In genomic region chr15:96047255-96047931, GRCh38 we compare ENCODE assay signal across 12 cellular contexts.
A peak's percentile ranks its signal among the peaks of the same experiment; 100 is the strongest.
DNase-seq lines count a peak whose midpoint lies in the region; ATAC-seq and TF ChIP-seq lines count a peak whose summit lies in the region.
"Had no signal": no experiment of that assay in that cellular context is flagged by ENCODE, and none has a peak within 500 bp of the region (broad histone marks: within the 10 kb centered on the region; RNA-seq: fewer than 3 reads in every experiment).

No MANE protein-coding gene starts in this region.

- peak overlapping the region; percentile 37 for H4K8ac ChIP-seq in trophoblast cell (ENCODE audit: low read depth, low read length)

- DNase-seq in CD1c-positive myeloid dendritic cell (ENCODE audit: extremely low spot score) (peak; percentile 17), RWPE2 (ENCODE audit: low spot score) (no peak), fibroblast of the conjunctiva (ENCODE audit: low read depth) (peak; percentile 52), trophoblast cell (peak; percentile 64 to 86), COR-L47 (lab: John Stamatoyannopoulos, UW) (no peak)
- DNase-seq in activated CD8-positive, alpha-beta T cell treated with anti-CD3 and anti-CD28 coated beads, Interleukin-2, amount 10 ng/mL, durations not matched to agents 7 days and 5 days = no peak
- DNase-seq: esophagus squamous epithelium, naive B cell, NCI-H526 treated with DMSO at 0.1 percent for 48 hours, T-helper 9 cell had no signal

- no peak overlapping the region for H2BK120ac ChIP-seq in trophoblast cell (ENCODE audit: insufficient read depth, low read length, poor library complexity)

- H3K27ac ChIP-seq in RWPE2 (ENCODE audit: poor library complexity, severe bottlenecking) (no peak overlapping the region), trophoblast cell (ENCODE audit: low read depth, low read length) (no peak overlapping the region)

- no peaks in the 10 kb centered on the region for H3K9me3 Mint-ChIP-seq in activated CD8-positive, alpha-beta T cell treated with anti-CD3 and anti-CD28 coated beads, Interleukin-2, amount 10 ng/mL, durations not matched to agents 7 days and 5 days (ENCODE audit: insufficient read depth)

- H3K4me2 ChIP-seq in trophoblast cell (ENCODE audit: low read length) = no peak overlapping the region

- peaks cover 16% of the 10 kb centered on the region for H3K79me1 ChIP-seq in trophoblast cell (ENCODE audit: low read length)

- no peak overlapping the region for H4K12ac ChIP-seq in trophoblast cell (ENCODE audit: low read depth, low read length)

- H2AK5ac ChIP-seq in trophoblast cell (ENCODE audit: low read length) = no peak overlapping the region

- WGBS in trophoblast cell (ENCODE audit: extremely low coverage, insufficient coverage, insufficient read length) = no CpG with 5 or more reads among the region's 14 CpGs

- H3K4me1 Mint-ChIP-seq in activated CD8-positive, alpha-beta T cell treated with anti-CD3 and anti-CD28 coated beads, Interleukin-2, amount 10 ng/mL, durations not matched to agents 7 days and 5 days (ENCODE audit: low read depth) = no peaks in the 10 kb centered on the region

- no peaks in the 10 kb centered on the region for H3K79me2 ChIP-seq in trophoblast cell (ENCODE audit: control insufficient read depth, insufficient read depth, low read length, poor library complexity)

- H2AFZ ChIP-seq in trophoblast cell (ENCODE audit: insufficient read depth, low read length, poor library complexity) = no peak overlapping the region

- H3K23ac ChIP-seq in trophoblast cell (ENCODE audit: low read length) = no peak overlapping the region

- H3K27me3 Mint-ChIP-seq in activated CD8-positive, alpha-beta T cell treated with anti-CD3 and anti-CD28 coated beads, Interleukin-2, amount 10 ng/mL, durations not matched to agents 7 days and 5 days (ENCODE audit: low read depth) = peaks cover 40% of the 10 kb centered on the region

- ATAC-seq in RWPE2 (ENCODE audit: low read depth) = peak; percentile 17; the same call in 1 of the 3 replicates
- ATAC-seq in activated CD8-positive, alpha-beta T cell treated with anti-CD3 and anti-CD28 coated beads, Interleukin-2, amount 10 ng/mL, durations not matched to agents 7 days and 5 days = no peak
- ATAC-seq in GM19324 (IDR thresholded peaks at IDR 0.05; ENCODE audit: low FRiP score, unreplicated experiment) = no peak
- ATAC-seq in HG02885 (IDR thresholded peaks at IDR 0.05; ENCODE audit: poor library complexity, unreplicated experiment) = no peak

- no peaks in the 10 kb centered on the region for H3K4me1 ChIP-seq in RWPE2 (ENCODE audit: insufficient read depth, poor library complexity, severe bottlenecking)
- peaks cover 8 to 14% of the 10 kb centered on the region in 2 experiments for H3K4me1 ChIP-seq in trophoblast cell (ENCODE audit: control insufficient read depth in 1 of 2, insufficient read depth in 2 of 2, low read length in 2 of 2)

- H3K4me3 ChIP-seq in RWPE2 (ENCODE audit: severe bottlenecking) = no peak overlapping the region
- no peak overlapping the region for H3K4me3 ChIP-seq in trophoblast cell (ENCODE audit: low read depth, low read length)
- H3K4me3 ChIP-seq: esophagus squamous epithelium had no signal

- H3K4me3 Mint-ChIP-seq in activated CD8-positive, alpha-beta T cell treated with anti-CD3 and anti-CD28 coated beads, Interleukin-2, amount 10 ng/mL, durations not matched to agents 7 days and 5 days = no peak overlapping the region
- H3K4me3 Mint-ChIP-seq: naive B cell had no signal

- H3K36me3 ChIP-seq in RWPE2 (ENCODE audit: low read depth) = no peaks in the 10 kb centered on the region
- H3K36me3 ChIP-seq in trophoblast cell (ENCODE audit: control insufficient read depth in 1 of 2, insufficient read depth in 2 of 2, low read length in 2 of 2) = no peaks in the 10 kb centered on the region
- H3K36me3 ChIP-seq: esophagus squamous epithelium had no signal

- H3K14ac ChIP-seq in trophoblast cell (ENCODE audit: low read length) = no peak overlapping the region

- H4K91ac ChIP-seq in trophoblast cell (ENCODE audit: low read depth, low read length) = no peak overlapping the region

- no peak overlapping the region for H3K18ac ChIP-seq in trophoblast cell (ENCODE audit: low read length)

- no peaks in the 10 kb centered on the region for H3K36me3 Mint-ChIP-seq in activated CD8-positive, alpha-beta T cell treated with anti-CD3 and anti-CD28 coated beads, Interleukin-2, amount 10 ng/mL, durations not matched to agents 7 days and 5 days (ENCODE audit: low read depth)
- H3K36me3 Mint-ChIP-seq: naive B cell had no signal

- no peaks in the 10 kb centered on the region for H3K9me3 ChIP-seq in RWPE2 (ENCODE audit: severe bottlenecking)
- H3K9me3 ChIP-seq in trophoblast cell (ENCODE audit: insufficient read depth, low read depth, low read length) = no peaks in the 10 kb centered on the region
- H3K9me3 ChIP-seq: esophagus squamous epithelium had no signal

- H2BK12ac ChIP-seq in trophoblast cell (ENCODE audit: low read length) = peak overlapping the region; percentile 76

- POLR2A ChIA-PET in activated CD8-positive, alpha-beta T cell treated with anti-CD3 and anti-CD28 coated beads, Interleukin-2, amount 10 ng/mL, durations not matched to agents 7 days and 5 days (lab: Charles Lee) = no interaction called here

- H3K9ac ChIP-seq in trophoblast cell (ENCODE audit: low read length) = no peak overlapping the region

- TF ChIP-seq CTCF in RWPE2 (IDR thresholded peaks at IDR 0.05; ENCODE audit: poor library complexity, severe bottlenecking) = no peak

- H3K4ac ChIP-seq in trophoblast cell (ENCODE audit: low read depth, low read length) = no peak overlapping the region

- H3K27me3 ChIP-seq in RWPE2 (ENCODE audit: insufficient read depth, poor library complexity, severe bottlenecking) = no peaks in the 10 kb centered on the region
- no peaks in the 10 kb centered on the region for H3K27me3 ChIP-seq in trophoblast cell (ENCODE audit: insufficient read depth, low read length)

- H3K27ac Mint-ChIP-seq in activated CD8-positive, alpha-beta T cell treated with anti-CD3 and anti-CD28 coated beads, Interleukin-2, amount 10 ng/mL, durations not matched to agents 7 days and 5 days = no peak overlapping the region

- no peak overlapping the region for H2BK5ac ChIP-seq in trophoblast cell (ENCODE audit: low read depth, low read length, poor library complexity)

- CTCF ChIA-PET in activated CD8-positive, alpha-beta T cell treated with anti-CD3 and anti-CD28 coated beads, Interleukin-2, amount 10 ng/mL, durations not matched to agents 7 days and 5 days (lab: Charles Lee) = interaction anchor here (1.5 kb wide), 1 partner anchor 45 kb away, joined by 3 read pairs; no protein-coding TSS in a partner anchor

Comparison
In these comparisons a context has a peak if more than half of its experiments do, and no peak if none do; other contexts are left out.
1. DNase-seq: peak in CD1c-positive myeloid dendritic cell (single experiment), fibroblast of the conjunctiva (single experiment) and trophoblast cell (2 of 2); none in RWPE2 (single experiment), activated CD8-positive, alpha-beta T cell treated with anti-CD3 and anti-CD28 coated beads, Interleukin-2, amount 10 ng/mL, durations not matched to agents 7 days and 5 days (single experiment) and COR-L47 (single experiment).